ENCODE assay signal across 1 cellular context in the genomic region with DNA sequence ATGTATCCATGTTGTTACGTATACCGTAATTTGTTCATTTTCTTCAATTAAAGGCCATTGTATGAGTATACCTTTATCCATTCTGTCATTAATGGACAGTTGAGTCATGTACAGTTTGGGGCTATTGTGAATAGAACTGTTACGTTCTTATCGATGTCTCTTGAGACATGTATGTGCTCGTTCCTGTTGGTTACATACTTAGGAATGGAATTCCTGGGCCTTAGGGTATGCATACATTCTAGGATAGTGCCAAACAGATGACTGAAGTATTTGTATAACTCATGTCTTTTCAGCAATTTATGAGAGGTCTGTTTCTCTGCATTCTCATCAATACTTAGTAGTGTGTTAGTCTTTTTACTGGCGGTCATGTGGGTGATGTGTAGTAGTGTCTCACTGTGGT.
TF ChIP-seq lines count a peak whose summit lies in the region.

No MANE protein-coding gene starts in this region.

TF ChIP-seq in GM23338, 12 proteins besides CTCF, POLR2A, EP300 and RAD21 (continued from another document):
- TF ChIP-seq, protein P1, sequence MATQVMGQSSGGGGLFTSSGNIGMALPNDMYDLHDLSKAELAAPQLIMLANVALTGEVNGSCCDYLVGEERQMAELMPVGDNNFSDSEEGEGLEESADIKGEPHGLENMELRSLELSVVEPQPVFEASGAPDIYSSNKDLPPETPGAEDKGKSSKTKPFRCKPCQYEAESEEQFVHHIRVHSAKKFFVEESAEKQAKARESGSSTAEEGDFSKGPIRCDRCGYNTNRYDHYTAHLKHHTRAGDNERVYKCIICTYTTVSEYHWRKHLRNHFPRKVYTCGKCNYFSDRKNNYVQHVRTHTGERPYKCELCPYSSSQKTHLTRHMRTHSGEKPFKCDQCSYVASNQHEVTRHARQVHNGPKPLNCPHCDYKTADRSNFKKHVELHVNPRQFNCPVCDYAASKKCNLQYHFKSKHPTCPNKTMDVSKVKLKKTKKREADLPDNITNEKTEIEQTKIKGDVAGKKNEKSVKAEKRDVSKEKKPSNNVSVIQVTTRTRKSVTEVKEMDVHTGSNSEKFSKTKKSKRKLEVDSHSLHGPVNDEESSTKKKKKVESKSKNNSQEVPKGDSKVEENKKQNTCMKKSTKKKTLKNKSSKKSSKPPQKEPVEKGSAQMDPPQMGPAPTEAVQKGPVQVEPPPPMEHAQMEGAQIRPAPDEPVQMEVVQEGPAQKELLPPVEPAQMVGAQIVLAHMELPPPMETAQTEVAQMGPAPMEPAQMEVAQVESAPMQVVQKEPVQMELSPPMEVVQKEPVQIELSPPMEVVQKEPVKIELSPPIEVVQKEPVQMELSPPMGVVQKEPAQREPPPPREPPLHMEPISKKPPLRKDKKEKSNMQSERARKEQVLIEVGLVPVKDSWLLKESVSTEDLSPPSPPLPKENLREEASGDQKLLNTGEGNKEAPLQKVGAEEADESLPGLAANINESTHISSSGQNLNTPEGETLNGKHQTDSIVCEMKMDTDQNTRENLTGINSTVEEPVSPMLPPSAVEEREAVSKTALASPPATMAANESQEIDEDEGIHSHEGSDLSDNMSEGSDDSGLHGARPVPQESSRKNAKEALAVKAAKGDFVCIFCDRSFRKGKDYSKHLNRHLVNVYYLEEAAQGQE (IDR thresholded peaks at IDR 0.05; ENCODE audit: unreplicated experiment), result no peak
- TF ChIP-seq ETS1 (IDR thresholded peaks at IDR 0.05) (no peak), ZNF114 (CRISPR knock-in tag; IDR thresholded peaks at IDR 0.05) (no peak), ZNF462 (CRISPR knock-in tag; IDR thresholded peaks at IDR 0.05) (no peak), EZH2 (IDR thresholded peaks at IDR 0.05; ENCODE audit: low read depth, unreplicated experiment) (no peak), NANOG (IDR thresholded peaks at IDR 0.05; ENCODE audit: borderline replicate concordance) (no peak), ZNF331 (CRISPR knock-in tag; IDR thresholded peaks at IDR 0.05; ENCODE audit: low read depth) (no peak)
